In genomic region chr9:26947736-26948135, GRCh38 we compare ENCODE assay signal across 8 cellular contexts. TPM values are rescaled to one million over a fixed set of nuclear protein-coding genes. Genes with fewer than 3 reads are reported as not detected.
DNase-seq lines count a peak whose midpoint lies in the region; ATAC-seq and TF ChIP-seq lines count a peak whose summit lies in the region.

No MANE protein-coding gene starts in this region.

- no peaks in the 10 kb centered on the region for H3K27me3 ChIP-seq in HCT116 (ENCODE audit: insufficient read depth, low read length)
- H3K27me3 ChIP-seq in esophagus squamous epithelium: no peaks in the 10 kb centered on the region
- H3K27me3 ChIP-seq in skeletal muscle tissue (ENCODE audit: control insufficient read depth in 3 of 3, insufficient read depth in 3 of 3, low read length in 3 of 3): no peaks in the 10 kb centered on the region

- POLR2A ChIA-PET in HCT116 (lab: Charles Lee): interaction anchor here (1.5 to 1.9 kb wide), 2 partner anchors 8 to 56 kb away, joined by 10 to 11 read pairs; partner anchors contain the start of genes CAAP1 and IFT74

- H3K36me3 ChIP-seq in HCT116 (ENCODE audit: control insufficient read depth in 1 of 2, insufficient read depth in 2 of 2, low read length in 2 of 2): peaks cover 0 to 5% of the 10 kb centered on the region in 2 experiments; a peak in 2 of 4 replicates
- peaks cover 0 to 4% (median 0%) of the 10 kb centered on the region in 3 donors for H3K36me3 ChIP-seq in esophagus squamous epithelium
- no peaks in the 10 kb centered on the region for H3K36me3 ChIP-seq in skeletal muscle tissue (ENCODE audit: control insufficient read depth in 3 of 3, insufficient read depth in 3 of 3, low read length in 3 of 3)

- no peaks in the 10 kb centered on the region for H3K9me3 ChIP-seq in HCT116 (ENCODE audit: control insufficient read depth in 1 of 2, insufficient read depth in 1 of 2, low read depth in 1 of 2, low read length in 2 of 2)
- H3K9me3 ChIP-seq in esophagus squamous epithelium: no peaks in the 10 kb centered on the region
- no peaks in the 10 kb centered on the region for H3K9me3 ChIP-seq in skeletal muscle tissue (ENCODE audit: control insufficient read depth in 3 of 3, low read length in 3 of 3)

- H2AFZ ChIP-seq in HCT116 (ENCODE audit: low read depth, low read length, poor library complexity, severe bottlenecking): no peak overlapping the region

- no peaks in the 10 kb centered on the region for H3K9me2 ChIP-seq in HCT116 (ENCODE audit: insufficient read depth)

- H3K4me2 ChIP-seq in HCT116 (ENCODE audit: low read length): peak overlapping the region; percentile 91

- no peak for TF ChIP-seq RAD21 in HCT116 (IDR thresholded peaks at IDR 0.05; ENCODE audit: low read depth)

- WGBS in esophagus squamous epithelium, 2 donors: 2 to 3% methylated on average over 9 of the region's 9 CpGs

- DNase-seq in HCT116 (ENCODE audit: low read depth, low spot score) (no peak), esophagus squamous epithelium (lab: John Stamatoyannopoulos, UW) (no peak), pons (ENCODE audit: low spot score) (no peak), NCI-H1930 (lab: John Stamatoyannopoulos, UW) (no peak)

- TSS peak; percentile 89 for BruUV-seq in HCT116 (replicated peaks; lab: Mats Ljungman, UMichigan)

- no peaks in the 10 kb centered on the region for H4K20me1 ChIP-seq in HCT116 (ENCODE audit: insufficient read depth)

- peaks cover 15 to 39% of the 10 kb centered on the region in 2 experiments; a peak in 3 of 4 replicates for H3K4me1 ChIP-seq in HCT116 (ENCODE audit: control insufficient read depth in 1 of 2, insufficient read depth in 2 of 2, low read length in 2 of 2)
- H3K4me1 ChIP-seq in esophagus squamous epithelium: peaks cover 18 to 43% (median 20%) of the 10 kb centered on the region in 3 donors
- peaks cover 13 to 16% (median 14%) of the 10 kb centered on the region in 3 donors for H3K4me1 ChIP-seq in skeletal muscle tissue (ENCODE audit: control insufficient read depth in 3 of 3, insufficient read depth in 3 of 3, low read length in 3 of 3)

- RAD21 ChIA-PET in HCT116 (lab: Charles Lee; ENCODE audit: low non-redundant PET in 1 of 2, low total read pairs in 2 of 2, uncharacterized antibody in 2 of 2, unreplicated experiment in 2 of 2): no interaction called here

- no peak for TF ChIP-seq CTCF in HCT116 (IDR thresholded peaks at IDR 0.05 in 2 of 3, conservative IDR thresholded peaks at IDR 0.05 in 1 of 3; ENCODE audit: borderline replicate concordance in 1 of 3, insufficient read depth in 1 of 3, low read depth in 2 of 3, low read length in 2 of 3)
- TF ChIP-seq CTCF in VCaP (conservative IDR thresholded peaks at IDR 0.05): no peak
- TF ChIP-seq CTCF in esophagus squamous epithelium (IDR thresholded peaks at IDR 0.05): no peak

- TF ChIP-seq POLR2A in HCT116 (IDR thresholded peaks at IDR 0.05; ENCODE audit: borderline replicate concordance, extremely low read depth, insufficient read depth, insufficient read length) (no peak), esophagus squamous epithelium (IDR thresholded peaks at IDR 0.05) (no peak)

- H3K4me3 ChIP-seq in HCT116 (replicated peaks in 1 of 2; ENCODE audit: low read depth in 1 of 2, low read length in 2 of 2) (peak overlapping the region; percentile 95 to 97), esophagus squamous epithelium (peak overlapping the region; percentile 82 to 91 (median 88)), skeletal muscle tissue (ENCODE audit: low read length in 3 of 3) (peak overlapping the region; percentile 86 to 98 (median 96))

- intact Hi-C loops in HCT116 (cut with micrococcal nuclease): loop anchor here (1.0 kb wide), 1 partner anchor 55 kb away; the partner anchor contains the start of gene CAAP1
- intact Hi-C loops in esophagus squamous epithelium (cut with DNase I): no loop called here

- CTCF ChIA-PET in HCT116 (lab: Charles Lee): interaction anchor here (1.3 kb wide), 1 partner anchor 8 kb away, joined by 3 read pairs; the partner anchor contains the start of gene IFT74

- H3K27ac ChIP-seq in HCT116 (ENCODE audit: low read depth, low read length) (peak overlapping the region; percentile 84; the same call in 1 of the 2 replicates), VCaP (peak overlapping the region; percentile 98), esophagus squamous epithelium (peak overlapping the region; percentile 97 to 98 (median 98)), skeletal muscle tissue (ENCODE audit: low read depth, low read length) (peak overlapping the region; percentile 99)

- H3K9ac ChIP-seq in HCT116 (ENCODE audit: low read length) (peak overlapping the region; percentile 98), skeletal muscle tissue (ENCODE audit: low read depth in 1 of 3, low read length in 3 of 3) (peak overlapping the region; percentile 96 to 100 (median 98))

- H3K79me2 ChIP-seq in HCT116 (ENCODE audit: insufficient read depth, low read length): peaks cover 43% of the 10 kb centered on the region

- no peak for ATAC-seq in HCT116
- no peak for ATAC-seq in GM21360 (IDR thresholded peaks at IDR 0.05; ENCODE audit: unreplicated experiment)
- ATAC-seq in HG02970 (IDR thresholded peaks at IDR 0.05; ENCODE audit: low FRiP score, unreplicated experiment): no peak

TF ChIP-seq in HCT116, 20 proteins besides CTCF, POLR2A, EP300 and RAD21:
- TF ChIP-seq CBX3 (IDR thresholded peaks at IDR 0.05; ENCODE audit: low read depth) (no peak), JUND (IDR thresholded peaks at IDR 0.05) (no peak), POLR2AphosphoS5 (IDR thresholded peaks at IDR 0.05; ENCODE audit: low read depth, low read length) (no peak), ZBTB33 (IDR thresholded peaks at IDR 0.05; ENCODE audit: extremely low read depth, insufficient replicate concordance, low read length) (no peak), SRF (IDR thresholded peaks at IDR 0.05; ENCODE audit: low read depth) (no peak), FOSL1 (IDR thresholded peaks at IDR 0.05; ENCODE audit: low read depth) (no peak), ELF1 (IDR thresholded peaks at IDR 0.05; ENCODE audit: borderline replicate concordance, low read depth) (no peak), EZH2phosphoT487 (IDR thresholded peaks at IDR 0.05; ENCODE audit: borderline replicate concordance) (no peak), ATF3 (IDR thresholded peaks at IDR 0.05) (no peak), SP1 (IDR thresholded peaks at IDR 0.05; ENCODE audit: low read depth) (no peak), EZH2 (IDR thresholded peaks at IDR 0.05) (no peak)
- TF ChIP-seq, protein P1, sequence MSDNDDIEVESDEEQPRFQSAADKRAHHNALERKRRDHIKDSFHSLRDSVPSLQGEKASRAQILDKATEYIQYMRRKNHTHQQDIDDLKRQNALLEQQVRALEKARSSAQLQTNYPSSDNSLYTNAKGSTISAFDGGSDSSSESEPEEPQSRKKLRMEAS (IDR thresholded peaks at IDR 0.05): no peak
TF ChIP-seq in HCT116: peak in this region for 0.

RNA-seq across cellular contexts. Expression of gene PLAA, which starts 0.7 kb away (rescaled TPM):
- total RNA-seq in HCT116 (2021; ENCODE audit: unreplicated experiment) (41.2 TPM), esophagus squamous epithelium (10 to 100 TPM; 18.0 to 27.7 (median 23.8) TPM), skeletal muscle tissue (28.2 TPM)
- 18.2 and 25.1 TPM in 2 replicates for polyA plus RNA-seq in HCT116 (2012)

RNA-seq across cellular contexts. Expression of gene IFT74, which starts 8.5 kb away (rescaled TPM):
- 18.2 TPM for total RNA-seq in HCT116 (2021; ENCODE audit: unreplicated experiment)
- 7.4 and 11.9 TPM in 2 replicates for polyA plus RNA-seq in HCT116 (2012)
- 10 to 100 TPM in 2 of 4 donors, 1 to 10 TPM in 2; 6.0 to 17.2 (median 11.8) TPM for total RNA-seq in esophagus squamous epithelium
- 9.4 TPM for total RNA-seq in skeletal muscle tissue

RNA-seq across cellular contexts. Expression of gene CAAP1, which starts 55.1 kb away (rescaled TPM):
- 19.1 TPM for total RNA-seq in HCT116 (2021; ENCODE audit: unreplicated experiment)
- polyA plus RNA-seq in HCT116 (2012): 21.1 and 24.7 TPM in 2 replicates
- 10 to 100 TPM in 3 of 4 donors, 1 to 10 TPM in 1; 9.6 to 22.7 (median 19.7) TPM for total RNA-seq in esophagus squamous epithelium
- total RNA-seq in skeletal muscle tissue: 12.5 TPM

RNA-seq across cellular contexts. Expression of gene LRRC19, which starts 57.7 kb away (rescaled TPM):
- not detected for total RNA-seq in HCT116 (2021; ENCODE audit: unreplicated experiment)
- 0.02 TPM in 1 of 2 replicates, not detected in the other for polyA plus RNA-seq in HCT116 (2012)
- not detected for total RNA-seq in esophagus squamous epithelium
- total RNA-seq in skeletal muscle tissue: not detected
